In genomic region chr20:63518351-63518861, GRCh38 we compare ENCODE assay signal across 13 cellular contexts. TPM values are rescaled to one million over a fixed set of nuclear protein-coding genes. Genes with fewer than 3 reads are reported as not detected.
DNase-seq lines count a peak whose midpoint lies in the region; TF ChIP-seq lines count a peak whose summit lies in the region.
"Had no signal": no experiment of that assay in that cellular context is flagged by ENCODE, and none has a peak within 500 bp of the region (broad histone marks: within the 10 kb centered on the region; RNA-seq: fewer than 3 reads in every experiment).

No MANE protein-coding gene starts in this region.

- H3K9me3 Mint-ChIP-seq in CD4-positive, alpha-beta memory T cell, result peaks cover 0 to 9% (median 4%) of the 10 kb centered on the region in 8 donors
- H3K9me3 Mint-ChIP-seq in nephron, result peaks cover 1% of the 10 kb centered on the region

- peaks cover 13% of the 10 kb centered on the region for H3K36me3 ChIP-seq in CD4-positive, alpha-beta memory T cell (ENCODE audit: insufficient read depth, low read length)

- H3K27ac Mint-ChIP-seq in CD4-positive, alpha-beta memory T cell, result peak overlapping the region in 1 of 7 donors; percentile 52
- H3K27ac Mint-ChIP-seq in nephron, result peak overlapping the region in 2 of 3 experiments; percentile 45 to 92

- H3K27me3 ChIP-seq in CD4-positive, alpha-beta memory T cell (ENCODE audit: insufficient read depth, low read length), result no peaks in the 10 kb centered on the region

- H3K4me3 ChIP-seq in CD4-positive, alpha-beta memory T cell (ENCODE audit: low read length in 2 of 2), result no peak overlapping the region
- H3K4me3 ChIP-seq in choroid plexus epithelial cell (ENCODE audit: low read depth, low read length), result no peak overlapping the region

- peaks cover 23% of the 10 kb centered on the region for H3K4me1 ChIP-seq in CD4-positive, alpha-beta memory T cell (ENCODE audit: insufficient read depth, low read length)

- POLR2A ChIA-PET in CD4-positive, alpha-beta memory T cell (lab: Charles Lee; ENCODE audit: partially characterized antibody), result interaction anchor here (3.4 kb wide), 1 partner anchor 22 kb away, joined by 27 read pairs; no protein-coding TSS in a partner anchor

- DNase-seq in CD4-positive, alpha-beta memory T cell, result peak in 1 of 5 donors; percentile 22
- no peak for DNase-seq in choroid plexus epithelial cell (ENCODE audit: low read depth)
- no peak for DNase-seq in DMS79 treated with DMSO at 0.1 percent for 48 hours (lab: John Stamatoyannopoulos, UW)
- DNase-seq in stimulated activated CD4-positive, alpha-beta T cell treated with anti-CD3 and anti-CD28 coated beads, Interleukin-2, amount 100 ng/mL, for 48 hours, result no peak
- no peak for DNase-seq in hepatic stellate cell (ENCODE audit: low spot score)
- DNase-seq: Kasumi-1, NCI-H1930, NCI-H69 had no signal

- H3K36me3 Mint-ChIP-seq in CD4-positive, alpha-beta memory T cell, result peaks cover 4 to 5% of the 10 kb centered on the region in 2 donors
- peaks cover 9% of the 10 kb centered on the region for H3K36me3 Mint-ChIP-seq in nephron (ENCODE audit: low read depth)

- CTCF ChIA-PET in CD4-positive, alpha-beta memory T cell (lab: Charles Lee; ENCODE audit: partially characterized antibody), result interaction anchor here (5.1 kb wide), 1 partner anchor 22 kb away, joined by 21 read pairs; no protein-coding TSS in a partner anchor

- peaks cover 0 to under 1% of the 10 kb centered on the region in 2 donors for H3K9me3 ChIP-seq in CD4-positive, alpha-beta memory T cell (ENCODE audit: control insufficient read depth in 1 of 2, low read length in 2 of 2)

- TF ChIP-seq CTCF in GM12872 (IDR thresholded peaks at IDR 0.05; ENCODE audit: insufficient read depth, low read depth, low read length) (0 out of 3 replicates have a peak, but pooled peaks have one; percentile 11), choroid plexus epithelial cell (conservative IDR thresholded peaks at IDR 0.05; ENCODE audit: low read depth, low read length) (peak; percentile 41), nephron (IDR thresholded peaks at IDR 0.05; ENCODE audit: unreplicated experiment in 3 of 3) (peak in 1 of 3 experiments; percentile 37)

- no peak overlapping the region for H3K27ac ChIP-seq in CD4-positive, alpha-beta memory T cell (ENCODE audit: low read depth, low read length)

- peak overlapping the region in 6 of 8 donors; percentile 48 to 82 (median 57) for H3K4me3 Mint-ChIP-seq in CD4-positive, alpha-beta memory T cell
- H3K4me3 Mint-ChIP-seq in nephron, result peak overlapping the region; percentile 81 to 88 (median 86)

- intact Hi-C loops in CD4-positive, alpha-beta memory T cell (cut with micrococcal nuclease), result no loop called here

- peaks cover 4 to 23% (median 11%) of the 10 kb centered on the region in 4 donors for H3K4me1 Mint-ChIP-seq in CD4-positive, alpha-beta memory T cell
- H3K4me1 Mint-ChIP-seq in nephron, result peaks cover 5% of the 10 kb centered on the region

- peaks cover 1 to 4% of the 10 kb centered on the region in 2 donors for H3K27me3 Mint-ChIP-seq in CD4-positive, alpha-beta memory T cell
- H3K27me3 Mint-ChIP-seq in nephron (ENCODE audit: low read depth), result peaks cover 10% of the 10 kb centered on the region

RNA-seq across cellular contexts. Expression of gene PPDPF, which starts 2.2 kb away (rescaled TPM):
- 100 to 1,000 TPM; 208 to 229 TPM for total RNA-seq in CD4-positive, alpha-beta memory T cell
- polyA plus RNA-seq in CD4-positive, alpha-beta memory T cell, result 100 to 1,000 TPM in 1 of 2 donors, 10 to 100 TPM in 1; 29.4 to 152 TPM

RNA-seq across cellular contexts. Expression of gene PTK6, which starts 18.8 kb away (rescaled TPM):
- total RNA-seq in CD4-positive, alpha-beta memory T cell, result not detected
- polyA plus RNA-seq in CD4-positive, alpha-beta memory T cell, result under 1 TPM; 0.31 to 0.59 TPM
- total RNA-seq: skeletal muscle tissue, temporal lobe had no signal

RNA-seq across cellular contexts. Expression of gene EEF1A2, which starts 19.5 kb away (rescaled TPM):
- total RNA-seq in CD4-positive, alpha-beta memory T cell, result under 1 TPM; 0.36 to 0.81 TPM
- polyA plus RNA-seq in CD4-positive, alpha-beta memory T cell, result not detected

RNA-seq across cellular contexts. Expression of gene SRMS, which starts 29.1 kb away (rescaled TPM):
- not detected for total RNA-seq in CD4-positive, alpha-beta memory T cell
- polyA plus RNA-seq in CD4-positive, alpha-beta memory T cell, result not detected
- total RNA-seq: myocyte, skeletal muscle tissue, temporal lobe had no signal

RNA-seq across cellular contexts. Expression of gene FNDC11, which starts 35.6 kb away (rescaled TPM):
- 1 to 10 TPM in 1 of 2 experiments, under 1 TPM in 1; 0.38 to 1.2 TPM for total RNA-seq in CD4-positive, alpha-beta memory T cell
- polyA plus RNA-seq in CD4-positive, alpha-beta memory T cell, result 1 to 10 TPM in 1 of 2 donors, under 1 TPM in 1; 0.41 to 1.5 TPM
